ENCODE assay signal across 28 cellular contexts in the genomic region with DNA sequence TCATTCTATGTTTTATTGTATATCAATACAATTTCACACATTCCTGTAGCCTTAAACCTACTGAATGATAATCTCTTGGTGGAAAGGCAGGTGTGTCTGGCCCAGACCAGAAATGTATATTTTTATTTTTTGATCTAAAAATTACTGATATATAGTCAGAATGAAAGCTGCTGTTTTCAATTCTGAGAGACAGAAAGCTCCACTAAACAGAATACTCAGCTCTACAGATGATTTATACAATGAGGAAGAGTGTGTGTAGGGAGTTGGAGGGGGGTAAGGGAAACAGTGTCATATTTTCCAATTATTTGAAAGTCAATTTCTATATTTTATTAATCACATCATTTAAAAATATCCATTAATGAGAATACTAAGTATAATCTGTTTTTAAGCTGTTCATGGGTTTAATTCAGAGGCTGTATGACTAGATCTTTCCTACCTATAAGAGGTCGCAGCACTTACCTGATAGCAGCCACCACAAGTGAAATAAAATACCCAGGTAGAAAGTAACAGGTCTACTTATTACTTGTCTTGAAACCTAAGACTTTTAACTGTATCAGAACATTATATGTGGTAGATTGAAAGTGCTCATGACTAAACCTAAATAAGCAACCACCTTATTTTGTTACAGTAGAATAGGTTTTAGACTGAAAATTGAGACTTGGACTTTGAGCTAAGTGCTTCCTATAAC.
"Had no signal": no experiment of that assay in that cellular context is flagged by ENCODE, and none has a peak within 500 bp of the region (broad histone marks: within the 10 kb centered on the region; RNA-seq: fewer than 3 reads in every experiment).

No MANE protein-coding gene starts in this region.

- H3K27me3 ChIP-seq: esophagus muscularis mucosa, heart left ventricle, pancreas, stomach, thyroid gland, upper lobe of right lung had no signal

- DNase-seq: activated B cell treated with CpG ODN at 0.5 μM for 24 hours; activated CD4-positive, alpha-beta T cell treated with anti-CD3 and anti-CD28 coated beads, Interleukin-2, amount 50 U/mL, for 1 hour; activated CD8-positive, alpha-beta T cell treated with anti-CD3 and anti-CD28 coated beads, Interleukin-2, amount 10 ng/mL, durations not matched to agents 7 days and 5 days; activated naive CD4-positive, alpha-beta T cell treated with Interleukin-2 at 50 U/mL for 16 hours; activated T-cell treated with anti-CD3 and anti-CD28 coated beads for 4 hours; activated T-cell treated with anti-CD3 and anti-CD28 coated beads, Interleukin-2, amount 50 U/mL, for 72 hours; anterior cingulate cortex; endodermal cell; foreskin keratinocyte; heart left ventricle; hypothalamus; immature natural killer cell; kidney; left colon; naive B cell; pancreas; retina; stimulated activated CD4-positive, alpha-beta T cell treated with anti-CD3 and anti-CD28 coated beads, Interleukin-4, amount 100 ng/mL, for 4 hours; stimulated activated CD8-positive, alpha-beta memory T cell treated with anti-CD3 and anti-CD28 coated beads, Interleukin-4, amount 100 ng/mL, for 48 hours; stomach; thyroid gland; upper lobe of right lung had no signal

- H3K27ac ChIP-seq: esophagus muscularis mucosa, foreskin keratinocyte, heart left ventricle, pancreas, prostate gland, skin epidermis, stomach, thyroid gland, upper lobe of right lung had no signal

- H3K9me3 ChIP-seq: esophagus muscularis mucosa, pancreas, prostate gland, stomach, thyroid gland, upper lobe of right lung had no signal

- H3K4me1 ChIP-seq: esophagus muscularis mucosa, foreskin keratinocyte, heart left ventricle, pancreas, prostate gland, stomach, thyroid gland, upper lobe of right lung had no signal

- H3K36me3 ChIP-seq: esophagus muscularis mucosa, heart left ventricle, pancreas, prostate gland, stomach, thyroid gland, upper lobe of right lung had no signal

- H3K4me3 ChIP-seq: esophagus muscularis mucosa, heart left ventricle, pancreas, prostate gland, skin epidermis, stomach, thyroid gland, upper lobe of right lung had no signal

- ATAC-seq: activated CD8-positive, alpha-beta T cell treated with anti-CD3 and anti-CD28 coated beads, Interleukin-2, amount 10 ng/mL, durations not matched to agents 7 days and 5 days; activated T-cell treated with anti-CD3 and anti-CD28 coated beads, Interleukin-2, amount 50 U/mL, for 72 hours; foreskin keratinocyte; heart left ventricle; left colon; pancreas; sciatic nerve; stimulated activated memory B cell treated with anti-CD40 and anti-IgM and Interleukin-4, amounts not matched to agents 10 μg/mL and 1 μg/mL and 100 μg/mL, for 72 hours; upper lobe of right lung had no signal

- FAIRE-seq: bronchial epithelial cell, kidney, pancreas had no signal
